In the genomic region with DNA sequence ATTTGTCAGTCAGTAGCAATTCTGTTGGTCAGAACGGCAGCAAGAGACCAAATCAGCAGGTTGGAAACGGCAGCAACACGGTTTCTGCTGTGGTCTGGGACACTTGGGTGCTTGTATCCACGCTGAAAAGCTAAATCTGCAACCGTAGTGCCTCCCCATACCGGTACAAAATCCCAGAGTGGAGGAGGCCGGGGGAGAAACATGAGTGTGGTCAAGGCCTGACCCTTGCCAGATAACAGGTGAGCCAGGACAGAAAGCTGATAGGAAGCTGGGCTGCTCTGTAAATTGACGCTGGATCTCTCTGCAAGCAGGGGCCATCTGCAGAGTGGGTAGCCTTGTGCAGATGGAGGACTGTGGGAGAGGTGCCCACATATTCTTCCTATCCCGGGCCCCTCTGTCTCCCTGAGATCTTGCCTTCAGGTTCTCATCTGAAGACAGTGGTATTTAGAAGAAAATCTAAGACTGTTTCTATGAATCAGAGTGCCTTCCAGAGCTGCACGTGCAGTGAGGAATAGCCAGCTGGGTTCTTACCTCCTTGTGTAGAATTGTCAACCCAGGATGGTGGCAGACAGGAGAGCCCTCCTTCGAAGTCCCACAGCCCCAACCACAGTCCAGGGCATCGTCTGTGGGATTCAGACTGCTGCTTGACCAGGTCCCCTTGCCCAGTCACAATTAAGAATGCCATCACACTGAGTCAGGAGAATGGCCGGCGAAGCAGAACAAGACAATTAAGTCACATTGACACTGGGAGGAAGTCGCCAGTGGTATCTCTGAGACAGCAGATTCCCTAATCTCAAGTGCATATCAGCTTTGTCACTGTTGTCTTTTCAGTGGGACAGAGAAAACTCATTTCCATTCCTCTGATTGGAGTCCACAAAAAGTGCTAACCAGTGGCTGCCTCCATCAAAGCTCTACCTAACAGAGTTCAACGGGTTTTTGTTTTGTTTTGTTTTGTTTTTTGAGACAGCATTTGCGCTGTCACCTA, we compare ENCODE assay signal across 8 cellular contexts.
A peak's percentile ranks its signal among the peaks of the same experiment; 100 is the strongest.
DNase-seq lines count a peak whose midpoint lies in the region; ATAC-seq, FAIRE-seq and TF ChIP-seq lines count a peak whose summit lies in the region.

No MANE protein-coding gene starts in this region.

- H2AFZ ChIP-seq in osteoblast (ENCODE audit: low read length) = peak overlapping the region; percentile 92

- peaks cover 11% of the 10 kb centered on the region for H3K36me3 Mint-ChIP-seq in activated naive CD8-positive, alpha-beta T cell treated with anti-CD3 and anti-CD28 coated beads, Interleukin-2, amount 10 ng/mL, durations not matched to agents 7 days and 5 days

- no peaks in the 10 kb centered on the region for H3K9me3 Mint-ChIP-seq in activated naive CD8-positive, alpha-beta T cell treated with anti-CD3 and anti-CD28 coated beads, Interleukin-2, amount 10 ng/mL, durations not matched to agents 7 days and 5 days

- no peak for TF ChIP-seq POLR2A in GM12892 (IDR thresholded peaks at IDR 0.05; ENCODE audit: low read depth, low read length)

- no peaks in the 10 kb centered on the region for H4K20me1 ChIP-seq in osteoblast (ENCODE audit: insufficient read depth, low read length)

- TF ChIP-seq CTCF in osteoblast (IDR thresholded peaks at IDR 0.05; ENCODE audit: extremely low read depth, low read depth, low read length) = no peak
- no peak for TF ChIP-seq CTCF in brain microvascular endothelial cell (IDR thresholded peaks at IDR 0.05; ENCODE audit: low read depth, low read length, missing control alignments)

- peak overlapping the region; percentile 86 for H3K4me3 Mint-ChIP-seq in activated naive CD8-positive, alpha-beta T cell treated with anti-CD3 and anti-CD28 coated beads, Interleukin-2, amount 10 ng/mL, durations not matched to agents 7 days and 5 days

- H3K36me3 ChIP-seq in osteoblast (ENCODE audit: insufficient read depth, low read length) (no peaks in the 10 kb centered on the region), brain microvascular endothelial cell (replicated peaks) (no peaks in the 10 kb centered on the region)

- no peak overlapping the region for H3K4me3 ChIP-seq in osteoblast (ENCODE audit: insufficient read depth, low read length)
- no peak overlapping the region for H3K4me3 ChIP-seq in brain microvascular endothelial cell (ENCODE audit: low read depth, low read length)

- H3K4me2 ChIP-seq in osteoblast (ENCODE audit: insufficient read depth, low read length) = peak overlapping the region; percentile 79

- no peaks in the 10 kb centered on the region for H3K9me3 ChIP-seq in osteoblast (ENCODE audit: low read depth, low read length)

- in situ Hi-C loops in brain microvascular endothelial cell (cut with HindIII; ENCODE audit: low pct_ligation_motif_present, low sequenced_read_pairs) = no loop called here

- no peak overlapping the region for H3K27ac ChIP-seq in osteoblast (ENCODE audit: low read depth, low read length)
- no peak overlapping the region for H3K27ac ChIP-seq in brain microvascular endothelial cell

- DNase-seq in GM12892 (ENCODE audit: insufficient read length) = no peak
- no peak for DNase-seq in activated naive CD8-positive, alpha-beta T cell treated with anti-CD3 and anti-CD28 coated beads, Interleukin-2, amount 10 ng/mL, durations not matched to agents 7 days and 5 days
- no peak for DNase-seq in osteoblast (ENCODE audit: insufficient read length, low spot score, missing footprints)
- no peak for DNase-seq in brain microvascular endothelial cell
- no peak for DNase-seq in C1 segment of cervical spinal cord (lab: John Stamatoyannopoulos, UW)

- POLR2A ChIA-PET in activated naive CD8-positive, alpha-beta T cell treated with anti-CD3 and anti-CD28 coated beads, Interleukin-2, amount 10 ng/mL, durations not matched to agents 7 days and 5 days (lab: Charles Lee) = interaction anchor here (0.7 to 2.8 kb wide), 5 partner anchors 8 to 314 kb away, joined by 3 to 14 read pairs (median 6); no protein-coding TSS in a partner anchor

- H3K27me3 ChIP-seq in osteoblast (ENCODE audit: insufficient read depth, low read length) (no peaks in the 10 kb centered on the region), brain microvascular endothelial cell (replicated peaks) (no peaks in the 10 kb centered on the region)

- H3K4me1 ChIP-seq in osteoblast (ENCODE audit: insufficient read depth, low read length) = peaks cover 11% of the 10 kb centered on the region

- peak overlapping the region; percentile 91 for H3K27ac Mint-ChIP-seq in activated naive CD8-positive, alpha-beta T cell treated with anti-CD3 and anti-CD28 coated beads, Interleukin-2, amount 10 ng/mL, durations not matched to agents 7 days and 5 days

- ATAC-seq in HG03460 (IDR thresholded peaks at IDR 0.05; ENCODE audit: unreplicated experiment) = peak; percentile 47
- peak; percentile 34 for ATAC-seq in activated naive CD8-positive, alpha-beta T cell treated with anti-CD3 and anti-CD28 coated beads, Interleukin-2, amount 10 ng/mL, durations not matched to agents 7 days and 5 days (ENCODE audit: low read depth)
- ATAC-seq in HG03571 (IDR thresholded peaks at IDR 0.05; ENCODE audit: unreplicated experiment) = no peak
- no peak for ATAC-seq in GM18870 (IDR thresholded peaks at IDR 0.05; ENCODE audit: unreplicated experiment)

- no peaks in the 10 kb centered on the region for H3K79me2 ChIP-seq in osteoblast (ENCODE audit: insufficient read depth, low read length)

- peak; percentile 78 for FAIRE-seq in GM12892 (lab: Jason Lieb, UNC)

- H3K4me1 Mint-ChIP-seq in activated naive CD8-positive, alpha-beta T cell treated with anti-CD3 and anti-CD28 coated beads, Interleukin-2, amount 10 ng/mL, durations not matched to agents 7 days and 5 days = peaks cover 59% of the 10 kb centered on the region

- no peaks in the 10 kb centered on the region for H3K27me3 Mint-ChIP-seq in activated naive CD8-positive, alpha-beta T cell treated with anti-CD3 and anti-CD28 coated beads, Interleukin-2, amount 10 ng/mL, durations not matched to agents 7 days and 5 days

Comparison
In these comparisons a context has a peak if more than half of its experiments do, and no peak if none do; other contexts are left out.
1. ATAC-seq: peak in HG03460 (single experiment) and activated naive CD8-positive, alpha-beta T cell treated with anti-CD3 and anti-CD28 coated beads, Interleukin-2, amount 10 ng/mL, durations not matched to agents 7 days and 5 days (single experiment); none in HG03571 (single experiment) and GM18870 (single experiment).